7 cellular contexts compared by ENCODE assay signal in the genomic region with DNA sequence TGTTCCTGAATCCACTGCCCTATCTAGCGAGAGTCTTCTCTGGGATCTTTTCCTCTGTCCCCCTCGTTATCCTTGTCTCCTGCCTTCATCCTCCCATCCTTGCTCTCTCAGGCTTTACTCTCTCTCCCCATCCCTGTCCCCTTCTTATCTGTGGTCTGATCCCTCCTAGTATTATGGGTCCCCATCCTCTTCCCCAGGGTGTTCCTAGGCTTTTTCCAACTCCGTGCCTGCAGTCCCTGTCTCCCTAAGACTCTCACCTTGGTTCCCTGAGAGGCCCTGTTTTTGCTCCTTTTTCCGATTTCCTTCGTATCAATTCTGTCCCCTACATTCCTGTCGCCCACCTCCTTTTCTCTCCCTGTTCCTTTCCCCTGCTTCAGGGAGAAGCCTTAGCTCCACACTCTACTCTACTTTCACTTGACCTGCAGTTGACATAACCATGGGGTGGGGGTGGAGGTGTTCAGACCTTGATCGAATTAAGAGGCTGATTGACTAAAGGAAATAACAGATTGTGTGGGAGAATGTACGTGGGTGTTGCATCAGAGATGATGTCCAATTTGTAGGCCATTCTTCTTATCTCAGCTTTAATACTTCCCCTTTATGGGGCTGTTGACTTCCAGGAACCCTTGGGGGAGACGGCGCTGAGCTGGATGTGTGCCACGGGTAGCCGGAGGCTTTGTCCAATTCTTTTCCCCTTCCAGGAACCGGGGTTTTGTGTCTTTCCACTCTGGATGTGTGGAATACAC. TPM values are rescaled to one million over a fixed set of nuclear protein-coding genes. Genes with fewer than 3 reads are reported as not detected.
DNase-seq lines count a peak whose midpoint lies in the region; TF ChIP-seq lines count a peak whose summit lies in the region.

No MANE protein-coding gene starts in this region.

- no CpG with 5 or more reads among the region's 13 CpGs for WGBS in neuronal stem cell (ENCODE audit: extremely low coverage in 2 of 2, insufficient read length in 2 of 2, insufficient replicate concordance in 1 of 2), 2 donors

- TF ChIP-seq CTCF in fibroblast of mammary gland (conservative IDR thresholded peaks at IDR 0.05; ENCODE audit: control insufficient read depth, insufficient read depth, low read depth, low read length) (no peak), GM10266 (IDR thresholded peaks at IDR 0.05; ENCODE audit: control insufficient read depth, insufficient read depth, low read depth, missing control alignments) (no peak)

- peaks cover 16% of the 10 kb centered on the region for H3K36me3 Mint-ChIP-seq in T-helper 2 cell treated with Interferon-gamma antibody and Interleukin-4, amounts not matched to agents 5 μg/mL and 100 μg/mL, for 36 hours (ENCODE audit: low read depth)

- no peak overlapping the region for H2BK12ac ChIP-seq in neuronal stem cell (ENCODE audit: low read length)

- H3K14ac ChIP-seq in neuronal stem cell (ENCODE audit: low read length), result no peak overlapping the region

- H2AK5ac ChIP-seq in neuronal stem cell (ENCODE audit: low read depth, low read length), result no peak overlapping the region

- no peaks in the 10 kb centered on the region for H3K9me3 Mint-ChIP-seq in T-helper 2 cell treated with Interferon-gamma antibody and Interleukin-4, amounts not matched to agents 5 μg/mL and 100 μg/mL, for 36 hours

- no peak overlapping the region for H3K18ac ChIP-seq in neuronal stem cell (ENCODE audit: low read length)

- H3K27ac Mint-ChIP-seq in T-helper 2 cell treated with Interferon-gamma antibody and Interleukin-4, amounts not matched to agents 5 μg/mL and 100 μg/mL, for 36 hours, result peak overlapping the region; percentile 80

- H2BK15ac ChIP-seq in neuronal stem cell (ENCODE audit: low read length), result peak overlapping the region; percentile 32

- no peak overlapping the region for H3K27ac ChIP-seq in neuronal stem cell (replicated peaks; ENCODE audit: low read length)

- peaks cover 0 to 27% of the 10 kb centered on the region in 2 donors for H3K36me3 ChIP-seq in neuronal stem cell (replicated peaks in 1 of 2; ENCODE audit: control insufficient read depth in 2 of 2, insufficient read depth in 2 of 2, low read length in 2 of 2)

- no peak overlapping the region for H4K8ac ChIP-seq in neuronal stem cell (ENCODE audit: low read depth, low read length)

- peaks cover 36% of the 10 kb centered on the region for H3K4me1 Mint-ChIP-seq in T-helper 2 cell treated with Interferon-gamma antibody and Interleukin-4, amounts not matched to agents 5 μg/mL and 100 μg/mL, for 36 hours (ENCODE audit: low read depth)

- H3K27me3 ChIP-seq in neuronal stem cell (ENCODE audit: control insufficient read depth in 3 of 3, insufficient read depth in 3 of 3, low read depth in 1 of 3, low read length in 3 of 3), result no peaks in the 10 kb centered on the region

- no peak overlapping the region for H3K4ac ChIP-seq in neuronal stem cell (ENCODE audit: low read length)

- peak overlapping the region; percentile 92 for H3K4me2 ChIP-seq in neuronal stem cell (ENCODE audit: insufficient read depth, low read length, poor library complexity, severe bottlenecking)

- H2AFZ ChIP-seq in neuronal stem cell (ENCODE audit: low read length), result peak overlapping the region; percentile 94

- peak overlapping the region; percentile 92 for H3K4me3 Mint-ChIP-seq in T-helper 2 cell treated with Interferon-gamma antibody and Interleukin-4, amounts not matched to agents 5 μg/mL and 100 μg/mL, for 36 hours

- H4K91ac ChIP-seq in neuronal stem cell (ENCODE audit: low read depth, low read length, poor library complexity), result peak overlapping the region; percentile 3

- peak in 62 of 76 experiments; percentile 9 to 79 (median 46) for DNase-seq in HUDEP-2 (lab: John Stamatoyannopoulos, UW; ENCODE audit: unreplicated experiment in 76 of 76)
- DNase-seq in T-helper 2 cell treated with Interferon-gamma antibody and Interleukin-4, amounts not matched to agents 5 μg/mL and 100 μg/mL, for 36 hours (ENCODE audit: low spot score), result no peak
- peak; percentile 35 for DNase-seq in fibroblast of mammary gland (ENCODE audit: low read depth)
- DNase-seq in neuronal stem cell (ENCODE audit: low spot score), result no peak
- DNase-seq in HK-2 (ENCODE audit: unreplicated experiment), result no peak
- DNase-seq in NCI-H226, result no peak
- no peak for DNase-seq in GM10266 (ENCODE audit: extremely low spot score)

- H3K9ac ChIP-seq in neuronal stem cell (ENCODE audit: low read depth, low read length, poor library complexity), result peak overlapping the region; percentile 91

- H2BK120ac ChIP-seq in neuronal stem cell (ENCODE audit: low read depth, low read length), result peak overlapping the region; percentile 27

- H3K4me1 ChIP-seq in neuronal stem cell (ENCODE audit: control insufficient read depth in 2 of 2, insufficient read depth in 1 of 2, low read depth in 1 of 2, low read length in 2 of 2), result peaks cover 0 to 2% of the 10 kb centered on the region in 2 donors

- peak overlapping the region; percentile 72 for H2BK5ac ChIP-seq in neuronal stem cell (ENCODE audit: low read length)

- H3K4me3 ChIP-seq in fibroblast of mammary gland (ENCODE audit: control insufficient read depth, low read depth, low read length), result peak overlapping the region; percentile 86
- peak overlapping the region; percentile 85 to 91 for H3K4me3 ChIP-seq in neuronal stem cell (ENCODE audit: low read length in 2 of 2)

- H3K27me3 Mint-ChIP-seq in T-helper 2 cell treated with Interferon-gamma antibody and Interleukin-4, amounts not matched to agents 5 μg/mL and 100 μg/mL, for 36 hours (ENCODE audit: low read depth), result no peaks in the 10 kb centered on the region

- H3K79me1 ChIP-seq in neuronal stem cell (ENCODE audit: low read depth, low read length), result peaks cover 6% of the 10 kb centered on the region

- H3K23ac ChIP-seq in neuronal stem cell (ENCODE audit: low read depth, low read length, poor library complexity), result peak overlapping the region; percentile 97

- no peaks in the 10 kb centered on the region for H3K9me3 ChIP-seq in neuronal stem cell (replicated peaks in 1 of 2; ENCODE audit: control insufficient read depth in 2 of 2, insufficient read depth in 1 of 2, low read depth in 1 of 2, low read length in 2 of 2)

RNA-seq across cellular contexts. Expression of a gene that starts 0.9 kb away (rescaled TPM):
- 14.9 TPM for polyA plus RNA-seq in neuronal stem cell (2013, experiment 1 of 2)
- 15.0 TPM for polyA plus RNA-seq in neuronal stem cell (2013, experiment 2 of 2)

RNA-seq across cellular contexts. Expression of a gene that starts 45.6 kb away (rescaled TPM):
- 0.50 TPM for polyA plus RNA-seq in neuronal stem cell (2013, experiment 1 of 2)
- 0.62 TPM for polyA plus RNA-seq in neuronal stem cell (2013, experiment 2 of 2)

Comparison
In these comparisons a context has a peak if more than half of its experiments do, and no peak if none do; other contexts are left out.
1. DNase-seq: peak in HUDEP-2 (62 of 76) and fibroblast of mammary gland (single experiment); none in T-helper 2 cell treated with Interferon-gamma antibody and Interleukin-4, amounts not matched to agents 5 μg/mL and 100 μg/mL, for 36 hours (single experiment), neuronal stem cell (single experiment), HK-2 (single experiment), NCI-H226 (single experiment) and GM10266 (single experiment).